ENCODE assay signal across 8 cellular contexts in the genomic region with DNA sequence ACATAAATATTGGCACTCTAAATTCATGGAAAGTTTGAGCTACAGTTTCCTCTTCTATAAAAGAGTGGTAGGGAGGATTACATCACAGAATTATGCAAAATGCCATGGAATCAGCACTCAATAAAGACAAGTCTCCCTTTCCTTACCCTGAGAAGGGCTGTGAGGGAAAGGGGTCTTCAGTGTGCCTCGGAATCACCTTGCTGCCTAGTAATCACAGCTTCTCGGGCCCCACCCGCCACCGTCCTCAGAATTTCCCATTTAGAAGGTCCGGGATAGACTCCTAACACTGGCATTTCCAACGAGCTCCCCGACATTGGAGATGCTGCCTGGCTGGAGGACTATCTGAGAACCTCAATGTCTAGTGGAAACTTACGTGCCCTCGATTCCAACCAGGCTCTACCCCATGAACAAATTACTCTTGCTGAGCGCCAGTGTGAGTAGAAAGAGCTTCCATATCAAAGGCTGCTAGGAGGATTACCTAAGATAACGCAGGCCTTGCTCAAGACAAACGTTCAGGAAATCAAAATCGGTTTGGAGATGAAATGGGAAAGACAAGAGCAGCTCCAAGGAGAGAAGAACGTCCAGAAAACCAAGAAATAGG.
DNase-seq lines count a peak whose midpoint lies in the region; ATAC-seq and TF ChIP-seq lines count a peak whose summit lies in the region.

No MANE protein-coding gene starts in this region.

- no peaks in the 10 kb centered on the region for H3K27me3 ChIP-seq in suprapubic skin

- H3K9me3 ChIP-seq in suprapubic skin: no peaks in the 10 kb centered on the region

- DNase-seq in GF-D8 (lab: John Stamatoyannopoulos, UW) (peak; percentile 77), NCI-H2227 treated with DMSO at 0.1 percent for 48 hours (lab: John Stamatoyannopoulos, UW) (peak; percentile 27), left colon (peak in 1 of 2 donors; percentile 53), suprapubic skin (ENCODE audit: low spot score in 2 of 2) (peak; percentile 69 to 70), T-helper 9 cell (no peak)
- DNase-seq in activated naive CD8-positive, alpha-beta T cell treated with anti-CD3 and anti-CD28 coated beads, Interleukin-2, amount 10 ng/mL, durations not matched to agents 7 days and 5 days: no peak
- DNase-seq in stimulated activated CD8-positive, alpha-beta memory T cell treated with anti-CD3 and anti-CD28 coated beads, Interleukin-4, amount 100 ng/mL, for 48 hours: no peak

- no peak for ATAC-seq in activated naive CD8-positive, alpha-beta T cell treated with anti-CD3 and anti-CD28 coated beads, Interleukin-2, amount 10 ng/mL, durations not matched to agents 7 days and 5 days (ENCODE audit: low read depth)
- peak; percentile 0 for ATAC-seq in left colon
- no peak for ATAC-seq in GM19395 (IDR thresholded peaks at IDR 0.05; ENCODE audit: unreplicated experiment)

- peak overlapping the region; percentile 93 for H3K27ac Mint-ChIP-seq in activated naive CD8-positive, alpha-beta T cell treated with anti-CD3 and anti-CD28 coated beads, Interleukin-2, amount 10 ng/mL, durations not matched to agents 7 days and 5 days

- POLR2A ChIA-PET in activated naive CD8-positive, alpha-beta T cell treated with anti-CD3 and anti-CD28 coated beads, Interleukin-2, amount 10 ng/mL, durations not matched to agents 7 days and 5 days (lab: Charles Lee): interaction anchor here (0.8 to 7.3 kb wide), 18 partner anchors 9 to 146 kb away, joined by 3 to 498 read pairs (median 15); a partner anchor contains a TSS

- no peak for TF ChIP-seq EP300 in suprapubic skin (IDR thresholded peaks at IDR 0.05)

- H3K27ac ChIP-seq in suprapubic skin: peak overlapping the region; percentile 98

- H3K4me1 Mint-ChIP-seq in activated naive CD8-positive, alpha-beta T cell treated with anti-CD3 and anti-CD28 coated beads, Interleukin-2, amount 10 ng/mL, durations not matched to agents 7 days and 5 days: peaks cover 25% of the 10 kb centered on the region

- no peak for TF ChIP-seq POLR2A in suprapubic skin (IDR thresholded peaks at IDR 0.05)

- 51% methylated on average over 14 of the region's 14 CpGs for WGBS in suprapubic skin

- peak overlapping the region; percentile 59 for H3K4me3 ChIP-seq in suprapubic skin

- intact Hi-C loops in left colon (cut with DNase I, micrococcal nuclease): loop anchor here in 1 of 2 donors (10.0 kb wide), 1 partner anchor 107 kb away; no protein-coding TSS in a partner anchor

- H3K4me1 ChIP-seq in suprapubic skin: peaks cover 63% of the 10 kb centered on the region

- H3K27me3 Mint-ChIP-seq in activated naive CD8-positive, alpha-beta T cell treated with anti-CD3 and anti-CD28 coated beads, Interleukin-2, amount 10 ng/mL, durations not matched to agents 7 days and 5 days: no peaks in the 10 kb centered on the region

- H3K9me3 Mint-ChIP-seq in activated naive CD8-positive, alpha-beta T cell treated with anti-CD3 and anti-CD28 coated beads, Interleukin-2, amount 10 ng/mL, durations not matched to agents 7 days and 5 days: no peaks in the 10 kb centered on the region

- no peak for TF ChIP-seq CTCF in suprapubic skin (IDR thresholded peaks at IDR 0.05)

- peaks cover 5% of the 10 kb centered on the region for H3K36me3 Mint-ChIP-seq in activated naive CD8-positive, alpha-beta T cell treated with anti-CD3 and anti-CD28 coated beads, Interleukin-2, amount 10 ng/mL, durations not matched to agents 7 days and 5 days

- no peaks in the 10 kb centered on the region for H3K36me3 ChIP-seq in suprapubic skin

- peak overlapping the region; percentile 92 for H3K4me3 Mint-ChIP-seq in activated naive CD8-positive, alpha-beta T cell treated with anti-CD3 and anti-CD28 coated beads, Interleukin-2, amount 10 ng/mL, durations not matched to agents 7 days and 5 days

Comparison
In these comparisons a context has a peak if more than half of its experiments do, and no peak if none do; other contexts are left out.
1. DNase-seq: peak in GF-D8 (single experiment), NCI-H2227 treated with DMSO at 0.1 percent for 48 hours (single experiment) and suprapubic skin (2 of 2); none in activated naive CD8-positive, alpha-beta T cell treated with anti-CD3 and anti-CD28 coated beads, Interleukin-2, amount 10 ng/mL, durations not matched to agents 7 days and 5 days (single experiment), T-helper 9 cell (single experiment) and stimulated activated CD8-positive, alpha-beta memory T cell treated with anti-CD3 and anti-CD28 coated beads, Interleukin-4, amount 100 ng/mL, for 48 hours (single experiment).